ENCODE assay signal across 12 cellular contexts in genomic region chr5:151215546-151215880, GRCh38. TPM values are rescaled to one million over a fixed set of nuclear protein-coding genes. Genes with fewer than 3 reads are reported as not detected.
DNase-seq lines count a peak whose midpoint lies in the region; ATAC-seq and TF ChIP-seq lines count a peak whose summit lies in the region.
"Had no signal": no experiment of that assay in that cellular context is flagged by ENCODE, and none has a peak within 500 bp of the region (broad histone marks: within the 10 kb centered on the region; RNA-seq: fewer than 3 reads in every experiment).

No MANE protein-coding gene starts in this region.

- H3K27ac ChIP-seq in OCI-LY7 (ENCODE audit: low read depth, low read length, poor library complexity, severe bottlenecking) (peak overlapping the region; percentile 98), hepatocyte (peak overlapping the region; percentile 81), aorta (ENCODE audit: low read depth in 1 of 2, low read length in 2 of 2) (no peak overlapping the region)
- H3K27ac ChIP-seq: epithelial cell of prostate, ovary had no signal

- H3K4me3 ChIP-seq in OCI-LY7 (ENCODE audit: low read depth, low read length, poor library complexity, severe bottlenecking) (peak overlapping the region; percentile 53), hepatocyte (no peak overlapping the region), aorta (ENCODE audit: low read length in 2 of 2) (no peak overlapping the region)
- H3K4me3 ChIP-seq: ovary had no signal

- H4K20me1 ChIP-seq in OCI-LY7 (ENCODE audit: insufficient read depth, low read length): peaks cover 5% of the 10 kb centered on the region; the same call in 1 of the 2 replicates
- no peaks in the 10 kb centered on the region for H4K20me1 ChIP-seq in hepatocyte (ENCODE audit: insufficient read depth, poor library complexity, severe bottlenecking)

- H3K9me3 ChIP-seq in OCI-LY7 (ENCODE audit: low read length): no peaks in the 10 kb centered on the region
- no peaks in the 10 kb centered on the region for H3K9me3 ChIP-seq in hepatocyte (ENCODE audit: low read depth)
- no peaks in the 10 kb centered on the region for H3K9me3 ChIP-seq in aorta (ENCODE audit: control insufficient read depth, low read length)
- H3K9me3 ChIP-seq: ovary had no signal

- H3K4me3 Mint-ChIP-seq in activated CD4-positive, alpha-beta T cell treated with anti-CD3 and anti-CD28 coated beads, Interleukin-2, amount 10 ng/mL, durations not matched to agents 24 days and 14 days: peak overlapping the region; percentile 91
- peak overlapping the region; percentile 72 for H3K4me3 Mint-ChIP-seq in stimulated activated effector memory CD8-positive, alpha-beta T cell treated with anti-CD3 and anti-CD28 coated beads, Interleukin-12 subunit alpha, Interleukin-12 subunit beta, amount 100 ng/mL, for 72 hours
- H3K4me3 Mint-ChIP-seq: H9 had no signal

- DNase-seq in activated CD4-positive, alpha-beta T cell treated with anti-CD3 and anti-CD28 coated beads, Interleukin-2, amount 10 ng/mL, durations not matched to agents 24 days and 14 days: no peak
- no peak for DNase-seq in activated CD4-positive, alpha-beta T cell treated with anti-CD3 and anti-CD28 coated beads, Interleukin-2, amount 50 U/mL, for 4 hours
- DNase-seq in OCI-LY7 (ENCODE audit: low spot score): peak; percentile 28
- DNase-seq in hepatocyte (ENCODE audit: low spot score): no peak
- DNase-seq in stimulated activated effector memory CD8-positive, alpha-beta T cell treated with anti-CD3 and anti-CD28 coated beads, Interleukin-12 subunit alpha, Interleukin-12 subunit beta, amount 100 ng/mL, for 72 hours (ENCODE audit: low spot score in 2 of 2): no peak
- no peak for DNase-seq in T1000 (lab: John Stamatoyannopoulos, UW)
- DNase-seq in aorta: no peak
- DNase-seq in iPS-NIHi7 (ENCODE audit: extremely low spot score): no peak
- DNase-seq: H9, NCI-H748 treated with DMSO at 0.1 percent for 48 hours, ovary had no signal

- CTCF ChIA-PET in OCI-LY7 (lab: Charles Lee; ENCODE audit: unreplicated experiment): interaction anchor here (0.6 to 1.0 kb wide), 3 partner anchors 16 to 89 kb away, joined by 3 to 4 read pairs (median 3); no protein-coding TSS in a partner anchor

- POLR2A ChIA-PET in OCI-LY7 (lab: Charles Lee): interaction anchor here (0.6 to 15.6 kb wide), 10 partner anchors 7 to 237 kb away, joined by 3 to 272 read pairs (median 4); partner anchors contain the start of genes CCDC69 and GM2A

- H3K27me3 ChIP-seq in hepatocyte: no peaks in the 10 kb centered on the region
- no peaks in the 10 kb centered on the region for H3K27me3 ChIP-seq in aorta (ENCODE audit: control insufficient read depth in 1 of 2, insufficient read depth in 2 of 2, low read length in 1 of 2)
- H3K27me3 ChIP-seq: ovary had no signal

- no peaks in the 10 kb centered on the region for H3K9me2 ChIP-seq in OCI-LY7 (ENCODE audit: insufficient read depth, low read length)
- H3K9me2 ChIP-seq in hepatocyte (replicated peaks; ENCODE audit: insufficient read depth): no peaks in the 10 kb centered on the region

- H3K4me2 ChIP-seq in OCI-LY7 (ENCODE audit: low read length) (peak overlapping the region; percentile 87), hepatocyte (no peak overlapping the region)

- peaks cover 58% of the 10 kb centered on the region for H3K79me2 ChIP-seq in OCI-LY7 (ENCODE audit: insufficient read depth, low read depth, low read length)
- peaks cover 2% of the 10 kb centered on the region for H3K79me2 ChIP-seq in hepatocyte

- peaks cover 55% of the 10 kb centered on the region for H3K36me3 Mint-ChIP-seq in activated CD4-positive, alpha-beta T cell treated with anti-CD3 and anti-CD28 coated beads, Interleukin-2, amount 10 ng/mL, durations not matched to agents 24 days and 14 days (ENCODE audit: low read depth)
- H3K36me3 Mint-ChIP-seq in stimulated activated effector memory CD8-positive, alpha-beta T cell treated with anti-CD3 and anti-CD28 coated beads, Interleukin-12 subunit alpha, Interleukin-12 subunit beta, amount 100 ng/mL, for 72 hours: peaks cover 77% of the 10 kb centered on the region

- TF ChIP-seq CTCF in OCI-LY7 (conservative IDR thresholded peaks at IDR 0.05; ENCODE audit: low read length) (no peak), hepatocyte (IDR thresholded peaks at IDR 0.05; ENCODE audit: poor library complexity) (no peak)

- peaks cover 57% of the 10 kb centered on the region; the same call in 1 of the 2 replicates for H3K36me3 ChIP-seq in OCI-LY7 (ENCODE audit: insufficient read depth, low read length)
- no peaks in the 10 kb centered on the region for H3K36me3 ChIP-seq in hepatocyte (replicated peaks; ENCODE audit: insufficient read depth, low read depth)
- H3K36me3 ChIP-seq in aorta (ENCODE audit: control insufficient read depth in 1 of 2, insufficient read depth in 2 of 2, low read length in 1 of 2): no peaks in the 10 kb centered on the region
- H3K36me3 ChIP-seq: ovary had no signal

- H3K27ac Mint-ChIP-seq in activated CD4-positive, alpha-beta T cell treated with anti-CD3 and anti-CD28 coated beads, Interleukin-2, amount 10 ng/mL, durations not matched to agents 24 days and 14 days: peak overlapping the region; percentile 95
- peak overlapping the region; percentile 83 for H3K27ac Mint-ChIP-seq in stimulated activated effector memory CD8-positive, alpha-beta T cell treated with anti-CD3 and anti-CD28 coated beads, Interleukin-12 subunit alpha, Interleukin-12 subunit beta, amount 100 ng/mL, for 72 hours

- H3K27me3 Mint-ChIP-seq in activated CD4-positive, alpha-beta T cell treated with anti-CD3 and anti-CD28 coated beads, Interleukin-2, amount 10 ng/mL, durations not matched to agents 24 days and 14 days: no peaks in the 10 kb centered on the region

- peaks cover 97% of the 10 kb centered on the region for H3K4me1 ChIP-seq in OCI-LY7 (ENCODE audit: insufficient read depth, low read length, poor library complexity, severe bottlenecking)
- H3K4me1 ChIP-seq in hepatocyte (ENCODE audit: insufficient read depth): peaks cover 13% of the 10 kb centered on the region
- H3K4me1 ChIP-seq in aorta (ENCODE audit: control insufficient read depth in 1 of 2, insufficient read depth in 2 of 2, low read length in 2 of 2): no peaks in the 10 kb centered on the region

- no peak overlapping the region for H2AFZ ChIP-seq in OCI-LY7 (ENCODE audit: low read length)
- no peak overlapping the region for H2AFZ ChIP-seq in hepatocyte

- peaks cover 77% of the 10 kb centered on the region for H3K4me1 Mint-ChIP-seq in activated CD4-positive, alpha-beta T cell treated with anti-CD3 and anti-CD28 coated beads, Interleukin-2, amount 10 ng/mL, durations not matched to agents 24 days and 14 days
- peaks cover 88% of the 10 kb centered on the region for H3K4me1 Mint-ChIP-seq in stimulated activated effector memory CD8-positive, alpha-beta T cell treated with anti-CD3 and anti-CD28 coated beads, Interleukin-12 subunit alpha, Interleukin-12 subunit beta, amount 100 ng/mL, for 72 hours

- WGBS in hepatocyte (ENCODE audit: low lambda C conversion rate, missing lambda C conversion rate): 86% methylated on average over 2 of the region's 2 CpGs
- WGBS in aorta, 2 donors: 94% methylated on average over 2 of the region's 2 CpGs

- no peak for ATAC-seq in stimulated activated effector memory CD8-positive, alpha-beta T cell treated with anti-CD3 and anti-CD28 coated beads, Interleukin-12 subunit alpha, Interleukin-12 subunit beta, amount 100 ng/mL, for 72 hours
- ATAC-seq in aorta (ENCODE audit: low FRiP score): no peak

- intact Hi-C loops in activated CD4-positive, alpha-beta T cell treated with anti-CD3 and anti-CD28 coated beads, Interleukin-2, amount 10 ng/mL, durations not matched to agents 24 days and 14 days (cut with micrococcal nuclease): loop anchor here (2.0 kb wide), 2 partner anchors 65 to 133 kb away; no protein-coding TSS in a partner anchor
- intact Hi-C loops in OCI-LY7 (cut with micrococcal nuclease; ENCODE audit: unreplicated experiment) (loop anchor here (2.0 kb wide), 2 partner anchors 51 to 65 kb away; no protein-coding TSS in a partner anchor), aorta (cut with DNase I) (no loop called here)

- H3K9me3 Mint-ChIP-seq in activated CD4-positive, alpha-beta T cell treated with anti-CD3 and anti-CD28 coated beads, Interleukin-2, amount 10 ng/mL, durations not matched to agents 24 days and 14 days: no peaks in the 10 kb centered on the region
- H3K9me3 Mint-ChIP-seq in stimulated activated effector memory CD8-positive, alpha-beta T cell treated with anti-CD3 and anti-CD28 coated beads, Interleukin-12 subunit alpha, Interleukin-12 subunit beta, amount 100 ng/mL, for 72 hours: no peaks in the 10 kb centered on the region
- H3K9me3 Mint-ChIP-seq: H9 had no signal

- BruUV-seq in OCI-LY7 (replicated peaks; lab: Mats Ljungman, UMichigan): no TSS peak

RNA-seq across cellular contexts. Expression of gene CCDC69, which starts 8.4 kb away (rescaled TPM):
- total RNA-seq in activated CD4-positive, alpha-beta T cell treated with anti-CD3 and anti-CD28 coated beads, Interleukin-2, amount 10 ng/mL, durations not matched to agents 24 days and 14 days: 22.7 and 23.2 TPM in 2 replicates
- total RNA-seq in OCI-LY7 (2014; rRNA removed; shearing (Covaris generic)): 111 and 123 TPM in 2 replicates
- total RNA-seq in OCI-LY7 (2022) (118 and 119 TPM in 2 replicates), hepatocyte (22.4 and 28.7 TPM in 2 replicates), aorta (10 to 100 TPM; 51.9 to 70.7 TPM)
- polyA plus RNA-seq in hepatocyte (23.6 and 27.3 TPM in 2 replicates), aorta (10 to 100 TPM in 1 of 2 donors, 1 to 10 TPM in 1; 9.8 to 37.2 TPM)

RNA-seq across cellular contexts. Expression of gene GM2A, which starts 37.5 kb away (rescaled TPM):
- 15.4 and 16.0 TPM in 2 replicates for total RNA-seq in activated CD4-positive, alpha-beta T cell treated with anti-CD3 and anti-CD28 coated beads, Interleukin-2, amount 10 ng/mL, durations not matched to agents 24 days and 14 days
- 52.4 and 60.2 TPM in 2 replicates for total RNA-seq in OCI-LY7 (2014; rRNA removed; shearing (Covaris generic))
- total RNA-seq in OCI-LY7 (2022) (52.9 and 64.5 TPM in 2 replicates), hepatocyte (27.6 and 28.3 TPM in 2 replicates), aorta (10 to 100 TPM; 25.0 to 32.7 TPM)
- polyA plus RNA-seq in hepatocyte (11.4 and 14.9 TPM in 2 replicates), aorta (10 to 100 TPM; 13.7 to 17.2 TPM)

RNA-seq across cellular contexts. Expression of gene ANXA6, which starts 57.9 kb away (rescaled TPM):
- total RNA-seq in activated CD4-positive, alpha-beta T cell treated with anti-CD3 and anti-CD28 coated beads, Interleukin-2, amount 10 ng/mL, durations not matched to agents 24 days and 14 days: 314 and 315 TPM in 2 replicates
- total RNA-seq in OCI-LY7 (2014; rRNA removed; shearing (Covaris generic)): 26.1 and 35.6 TPM in 2 replicates
- total RNA-seq in OCI-LY7 (2022): 52.9 and 74.1 TPM in 2 replicates
- 148 and 152 TPM in 2 replicates for total RNA-seq in hepatocyte
- 116 and 122 TPM in 2 replicates for polyA plus RNA-seq in hepatocyte
- total RNA-seq in aorta: 100 to 1,000 TPM; 277 to 284 TPM
- 100 to 1,000 TPM in 1 of 2 donors, 10 to 100 TPM in 1; 93.4 to 187 TPM for polyA plus RNA-seq in aorta

Comparison
In these comparisons a context has a peak if more than half of its experiments do, and no peak if none do; other contexts are left out.
1. H3K27ac ChIP-seq: peak in OCI-LY7 (single experiment) and hepatocyte (single experiment); none in aorta (0 of 2).
2. intact Hi-C loops: an anchor here in activated CD4-positive, alpha-beta T cell treated with anti-CD3 and anti-CD28 coated beads, Interleukin-2, amount 10 ng/mL, durations not matched to agents 24 days and 14 days (2.0 kb wide) and OCI-LY7 (2.0 kb wide); none called in aorta.